14 cellular contexts compared by ENCODE assay signal in genomic region chr21:44211978-44212377, GRCh38. TPM values are rescaled to one million over a fixed set of nuclear protein-coding genes. Genes with fewer than 3 reads are reported as not detected.
"Had no signal": no experiment of that assay in that cellular context is flagged by ENCODE, and none has a peak within 500 bp of the region (broad histone marks: within the 10 kb centered on the region; RNA-seq: fewer than 3 reads in every experiment).

No MANE protein-coding gene starts in this region.

RNA-seq across cellular contexts. Expression of gene DNMT3L, which starts 49.7 kb away (rescaled TPM):
- total RNA-seq: activated CD4-positive, alpha-beta memory T cell treated with anti-CD3 and anti-CD28 coated beads, Interleukin-2, amount 10 ng/mL, durations not matched to agents 7 days and 5 days; activated CD4-positive, alpha-beta T cell treated with anti-CD3 and anti-CD28 coated beads for 36 hours; activated CD4-positive, alpha-beta T cell treated with anti-CD3 and anti-CD28 coated beads, Interleukin-2, amount 10 ng/mL, durations not matched to agents 7 days and 5 days; activated CD8-positive, alpha-beta memory T cell treated with anti-CD3 and anti-CD28 coated beads, Interleukin-2, amount 10 ng/mL, durations not matched to agents 7 days and 5 days; activated CD8-positive, alpha-beta T cell treated with anti-CD3 and anti-CD28 coated beads, Interleukin-2, amount 10 ng/mL, durations not matched to agents 7 days and 5 days; activated naive CD4-positive, alpha-beta T cell treated with anti-CD3 and anti-CD28 coated beads for 36 hours; activated naive CD8-positive, alpha-beta T cell treated with anti-CD3 and anti-CD28 coated beads for 36 hours; adrenal gland; aorta; astrocyte; body of pancreas; breast epithelium; cardiac septum; chondrocyte had no signal
- polyA plus RNA-seq: adrenal gland, aorta had no signal
